In the genomic region with DNA sequence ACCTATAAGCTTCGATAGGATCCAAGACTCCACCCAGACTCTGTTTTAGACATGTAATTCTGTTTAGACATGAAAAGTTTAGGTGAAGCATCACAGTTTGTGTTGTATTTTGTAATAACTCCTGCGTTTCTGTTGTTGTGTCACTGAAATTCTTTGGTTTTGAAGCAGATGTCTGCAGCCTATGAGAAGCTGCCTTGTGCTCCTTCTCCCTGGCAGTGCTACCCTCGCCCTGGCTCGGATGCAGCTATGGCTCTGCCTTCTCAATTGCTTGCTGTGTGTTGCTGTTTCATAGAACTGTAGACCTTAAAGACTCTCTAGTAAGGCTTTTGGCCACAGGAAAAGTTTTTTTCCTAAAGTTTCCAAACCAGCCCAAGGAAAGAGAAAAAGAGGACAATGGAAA, we compare ENCODE assay signal across 26 cellular contexts. TPM values are rescaled to one million over a fixed set of nuclear protein-coding genes. Genes with fewer than 3 reads are reported as not detected.
DNase-seq lines count a peak whose midpoint lies in the region; ATAC-seq and TF ChIP-seq lines count a peak whose summit lies in the region.
"Had no signal": no experiment of that assay in that cellular context is flagged by ENCODE, and none has a peak within 500 bp of the region (broad histone marks: within the 10 kb centered on the region; RNA-seq: fewer than 3 reads in every experiment).

No MANE protein-coding gene starts in this region.

- no peak overlapping the region for H3K4me3 Mint-ChIP-seq in stimulated activated naive B cell treated with anti-CD40 and anti-IgM and Interleukin-4, amounts not matched to agents 10 μg/mL and 1 μg/mL and 100 μg/mL, for 72 hours
- H3K4me3 Mint-ChIP-seq: activated CD8-positive, alpha-beta T cell treated with anti-CD3 and anti-CD28 coated beads, Interleukin-2, amount 10 ng/mL, durations not matched to agents 7 days and 5 days; dendritic cell treated with granulocyte-macrophage colony-stimulating factor and Interleukin-4, amounts not matched to agents 40 ng/mL and 50 ng/mL, for 4 days; T-cell had no signal

- H3K4me1 Mint-ChIP-seq in stimulated activated naive B cell treated with anti-CD40 and anti-IgM and Interleukin-4, amounts not matched to agents 10 μg/mL and 1 μg/mL and 100 μg/mL, for 72 hours: no peaks in the 10 kb centered on the region
- H3K4me1 Mint-ChIP-seq: T-cell had no signal

- H3K4me3 ChIP-seq in dorsolateral prefrontal cortex: peak overlapping the region in 52 of 59 donors; percentile 1 to 62 (median 34)
- H3K4me3 ChIP-seq: A549, BLaER1, GM12878, lung, Peyer's patch, SJSA1, suprapubic skin had no signal

- ATAC-seq in left ventricle myocardium superior: peak; percentile 68
- no peak for ATAC-seq in left cardiac atrium
- ATAC-seq in stimulated activated naive B cell treated with anti-CD40 and anti-IgM and Interleukin-4, amounts not matched to agents 10 μg/mL and 1 μg/mL and 100 μg/mL, for 72 hours (replicated peaks): no peak
- ATAC-seq: activated CD4-positive, CD25-positive, alpha-beta regulatory T cell treated with anti-CD3 and anti-CD28 coated beads, Interleukin-2, amount 50 U/mL, for 24 hours; activated CD8-positive, alpha-beta T cell treated with anti-CD3 and anti-CD28 coated beads, Interleukin-2, amount 10 ng/mL, durations not matched to agents 7 days and 5 days; GM12878; T-cell had no signal

- TF ChIP-seq CTCF in dorsolateral prefrontal cortex (IDR thresholded peaks at IDR 0.05 in 54 of 56, conservative IDR thresholded peaks at IDR 0.05 in 2 of 56; ENCODE audit: low read depth in 1 of 56, partially characterized antibody in 56 of 56): peak in 8 of 56 donors; percentile 4 to 22 (median 14)

- H3K27me3 Mint-ChIP-seq in stimulated activated naive B cell treated with anti-CD40 and anti-IgM and Interleukin-4, amounts not matched to agents 10 μg/mL and 1 μg/mL and 100 μg/mL, for 72 hours: no peaks in the 10 kb centered on the region
- H3K27me3 Mint-ChIP-seq: dendritic cell treated with granulocyte-macrophage colony-stimulating factor and Interleukin-4, amounts not matched to agents 40 ng/mL and 50 ng/mL, for 4 days had no signal

- no peaks in the 10 kb centered on the region for H3K27me3 ChIP-seq in dorsolateral prefrontal cortex
- H3K27me3 ChIP-seq: BLaER1, Peyer's patch, SJSA1 had no signal

- no peaks in the 10 kb centered on the region for H3K36me3 Mint-ChIP-seq in stimulated activated naive B cell treated with anti-CD40 and anti-IgM and Interleukin-4, amounts not matched to agents 10 μg/mL and 1 μg/mL and 100 μg/mL, for 72 hours
- H3K36me3 Mint-ChIP-seq: T-cell had no signal

- no peak for DNase-seq in left ventricle myocardium superior
- no peak for DNase-seq in left cardiac atrium
- DNase-seq in dorsolateral prefrontal cortex: peak; percentile 44 to 84 (median 72)
- peak; percentile 70 for DNase-seq in midbrain (lab: John Stamatoyannopoulos, UW)
- no peak for DNase-seq in stimulated activated naive B cell treated with anti-CD40 and anti-IgM and Interleukin-4, amounts not matched to agents 10 μg/mL and 1 μg/mL and 100 μg/mL, for 72 hours
- DNase-seq in activated CD8-positive, alpha-beta memory T cell treated with anti-CD3 and anti-CD28 coated beads, Interleukin-2, amount 50 U/mL, for 48 hours: no peak
- DNase-seq in activated CD4-positive, alpha-beta T cell treated with anti-CD3 and anti-CD28 coated beads, Interleukin-2, amount 50 U/mL, for 4 hours: no peak
- no peak for DNase-seq in NCI-H2029 (lab: John Stamatoyannopoulos, UW)
- DNase-seq: activated CD8-positive, alpha-beta T cell treated with anti-CD3 and anti-CD28 coated beads, Interleukin-2, amount 10 ng/mL, durations not matched to agents 7 days and 5 days; activated effector memory CD4-positive, alpha-beta T cell treated with anti-CD3 and anti-CD28 coated beads, Interleukin-2, amount 50 U/mL, for 16 hours; DMS79 treated with DMSO at 0.1 percent for 48 hours; MV-4-11; NCI-H526 treated with DMSO at 0.1 percent for 48 hours; Peyer's patch; small intestine; stimulated activated CD4-positive, alpha-beta T cell treated with anti-CD3 and anti-CD28 coated beads, Interleukin-1b, Interleukin-23, amount 100 ng/mL, for 48 hours; T-cell had no signal

- intact Hi-C loops in left ventricle myocardium superior (cut with micrococcal nuclease) (loop anchor here (10.0 kb wide), 1 partner anchor 213 kb away; no protein-coding TSS in a partner anchor), left cardiac atrium (cut with DNase I) (no loop called here), dorsolateral prefrontal cortex (cut with DNase I) (loop anchor here in 1 of 2 donors (10.0 kb wide), 1 partner anchor 137 kb away; no protein-coding TSS in a partner anchor)

- no peak overlapping the region for H3K27ac Mint-ChIP-seq in stimulated activated naive B cell treated with anti-CD40 and anti-IgM and Interleukin-4, amounts not matched to agents 10 μg/mL and 1 μg/mL and 100 μg/mL, for 72 hours
- H3K27ac Mint-ChIP-seq: activated CD8-positive, alpha-beta T cell treated with anti-CD3 and anti-CD28 coated beads, Interleukin-2, amount 10 ng/mL, durations not matched to agents 7 days and 5 days; dendritic cell treated with granulocyte-macrophage colony-stimulating factor and Interleukin-4, amounts not matched to agents 40 ng/mL and 50 ng/mL, for 4 days; T-cell had no signal

- peak overlapping the region; percentile 40 to 99 (median 91) for H3K27ac ChIP-seq in dorsolateral prefrontal cortex
- H3K27ac ChIP-seq: A549, BLaER1, KMS-11, Peyer's patch, SJSA1, suprapubic skin had no signal

- no peaks in the 10 kb centered on the region for H3K9me3 Mint-ChIP-seq in stimulated activated naive B cell treated with anti-CD40 and anti-IgM and Interleukin-4, amounts not matched to agents 10 μg/mL and 1 μg/mL and 100 μg/mL, for 72 hours
- H3K9me3 Mint-ChIP-seq: dendritic cell treated with granulocyte-macrophage colony-stimulating factor and Interleukin-4, amounts not matched to agents 40 ng/mL and 50 ng/mL, for 4 days; T-cell had no signal

RNA-seq across cellular contexts. Expression of a gene that starts 40.2 kb away (rescaled TPM):
- total RNA-seq in left ventricle myocardium superior (96.2 TPM), left cardiac atrium (10 to 100 TPM; 68.7 to 72.8 TPM), dorsolateral prefrontal cortex (100 to 1,000 TPM; 180 to 307 (median 230) TPM)

Comparison
In these comparisons a context has a peak if more than half of its experiments do, and no peak if none do; other contexts are left out.
1. DNase-seq: peak in dorsolateral prefrontal cortex (10 of 10) and midbrain (single experiment); none in left ventricle myocardium superior (single experiment), left cardiac atrium (single experiment), stimulated activated naive B cell treated with anti-CD40 and anti-IgM and Interleukin-4, amounts not matched to agents 10 μg/mL and 1 μg/mL and 100 μg/mL, for 72 hours (single experiment), activated CD8-positive, alpha-beta memory T cell treated with anti-CD3 and anti-CD28 coated beads, Interleukin-2, amount 50 U/mL, for 48 hours (single experiment), activated CD4-positive, alpha-beta T cell treated with anti-CD3 and anti-CD28 coated beads, Interleukin-2, amount 50 U/mL, for 4 hours (0 of 2) and NCI-H2029 (single experiment).